Comparison of ENCODE assay signal across 17 cellular contexts in the genomic region with DNA sequence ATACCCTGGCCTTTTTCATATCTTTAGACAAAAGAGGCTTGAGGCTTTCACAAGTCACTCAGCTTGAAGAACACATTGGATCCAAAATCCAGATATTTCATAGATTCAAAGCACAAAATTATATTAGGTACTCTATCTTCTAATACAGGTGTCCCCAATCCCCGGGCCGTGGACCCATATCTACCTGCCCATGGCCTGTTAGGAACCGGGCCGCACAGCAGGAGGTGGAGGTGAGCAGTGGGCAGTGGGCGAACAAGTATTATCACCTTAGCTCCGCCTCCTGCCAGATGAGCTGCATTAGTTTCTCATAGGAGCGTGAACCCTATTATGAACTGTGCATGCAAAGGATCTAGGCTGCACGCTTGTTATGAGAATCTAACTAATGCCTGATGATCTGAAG. TPM values are rescaled to one million over a fixed set of nuclear protein-coding genes. Genes with fewer than 3 reads are reported as not detected.
DNase-seq lines count a peak whose midpoint lies in the region; ATAC-seq and TF ChIP-seq lines count a peak whose summit lies in the region.
"Had no signal": no experiment of that assay in that cellular context is flagged by ENCODE, and none has a peak within 500 bp of the region (broad histone marks: within the 10 kb centered on the region; RNA-seq: fewer than 3 reads in every experiment).

No MANE protein-coding gene starts in this region.

- intact Hi-C loops in Right ventricle myocardium inferior (cut with DNase I) = no loop called here
- intact Hi-C loops in left cardiac atrium (cut with DNase I) = no loop called here
- intact Hi-C loops in MCF 10A (cut with micrococcal nuclease) = no loop called here

- POLR2A ChIA-PET in MCF 10A (lab: Yijun Ruan, JAX) = no interaction called here

- H3K27ac Mint-ChIP-seq in chondrocyte (ENCODE audit: unreplicated experiment) (no peak overlapping the region), MCF 10A (ENCODE audit: low read depth, unreplicated experiment) (no peak overlapping the region)
- H3K27ac Mint-ChIP-seq: B cell; CD4-positive, CD25-positive, alpha-beta regulatory T cell; CD8-positive, alpha-beta T cell had no signal

- BruUV-seq in MCF 10A (replicated peaks; lab: Mats Ljungman, UMichigan) = no TSS peak

- H3K9me3 Mint-ChIP-seq in chondrocyte (ENCODE audit: low read depth) = no peaks in the 10 kb centered on the region
- no peaks in the 10 kb centered on the region for H3K9me3 Mint-ChIP-seq in MCF 10A (ENCODE audit: unreplicated experiment)
- H3K9me3 Mint-ChIP-seq: CD4-positive, CD25-positive, alpha-beta regulatory T cell; CD8-positive, alpha-beta T cell had no signal

- ATAC-seq in Right ventricle myocardium inferior (no peak), left cardiac atrium (no peak)
- ATAC-seq: CD8-positive, alpha-beta T cell had no signal

- H3K4me1 Mint-ChIP-seq in chondrocyte (ENCODE audit: low read depth) = no peaks in the 10 kb centered on the region
- H3K4me1 Mint-ChIP-seq in MCF 10A (ENCODE audit: insufficient read depth, unreplicated experiment) = no peaks in the 10 kb centered on the region

- H3K36me3 Mint-ChIP-seq in chondrocyte (ENCODE audit: low read depth) (no peaks in the 10 kb centered on the region), MCF 10A (ENCODE audit: insufficient read depth, unreplicated experiment) (no peaks in the 10 kb centered on the region)
- H3K36me3 Mint-ChIP-seq: CD4-positive, CD25-positive, alpha-beta regulatory T cell; CD8-positive, alpha-beta T cell had no signal

- CTCF ChIA-PET in MCF 10A (lab: Yijun Ruan, JAX) = interaction anchor here (0.6 to 1.0 kb wide), 3 partner anchors 179 to 1632 kb away, joined by 3 read pairs; no protein-coding TSS in a partner anchor

- TF ChIP-seq CTCF in chondrocyte (IDR thresholded peaks at IDR 0.05) = no peak
- TF ChIP-seq CTCF in MCF 10A (IDR thresholded peaks at IDR 0.05; ENCODE audit: unreplicated experiment) = no peak

- DNase-seq in NCI-H146 (lab: John Stamatoyannopoulos, UW) (peak; percentile 8), NCI-H146 treated with DMSO at 0.1 percent for 48 hours (lab: John Stamatoyannopoulos, UW; ENCODE audit: unreplicated experiment) (no peak), Right ventricle myocardium inferior (ENCODE audit: missing footprints) (peak; percentile 59), left cardiac atrium (no peak), chondrocyte (ENCODE audit: low spot score) (peak; percentile 70), NCI-H510A (lab: John Stamatoyannopoulos, UW) (no peak), MCF 10A (ENCODE audit: unreplicated experiment) (no peak)
- DNase-seq: Caco-2; CD4-positive, CD25-positive, alpha-beta regulatory T cell; CD8-positive, alpha-beta T cell; DMS153; DND-41; H7; HCEC 1CT had no signal

- H3K4me3 Mint-ChIP-seq in chondrocyte (ENCODE audit: unreplicated experiment) (no peak overlapping the region), MCF 10A (ENCODE audit: unreplicated experiment) (no peak overlapping the region)
- H3K4me3 Mint-ChIP-seq: B cell; CD4-positive, CD25-positive, alpha-beta regulatory T cell; CD8-positive, alpha-beta T cell had no signal

- H3K27me3 Mint-ChIP-seq in chondrocyte (ENCODE audit: low read depth) = peaks cover 30% of the 10 kb centered on the region
- H3K27me3 Mint-ChIP-seq in MCF 10A (ENCODE audit: insufficient read depth, unreplicated experiment) = no peaks in the 10 kb centered on the region

RNA-seq across cellular contexts. Expression of gene YIPF7, which starts 18.7 kb away (rescaled TPM):
- total RNA-seq in Right ventricle myocardium inferior (1.4 TPM), left cardiac atrium (1 to 10 TPM; 1.4 to 2.0 TPM), chondrocyte (not detected in 3 replicates), MCF 10A (2022) (0.49 TPM in 1 of 2 replicates, not detected in the other)
- total RNA-seq: B cell; Caco-2; CD4-positive, CD25-positive, alpha-beta regulatory T cell; CD8-positive, alpha-beta T cell; GM23248; H1; H7 had no signal

RNA-seq across cellular contexts. Expression of gene GUF1, which starts 45.5 kb away (rescaled TPM):
- total RNA-seq in Right ventricle myocardium inferior (21.9 TPM), left cardiac atrium (10 to 100 TPM; 16.5 to 17.1 TPM), chondrocyte (14.1 to 17.8 TPM (median 14.1 TPM) in 3 replicates), MCF 10A (2022) (50.2 and 51.7 TPM in 2 replicates)

Comparison
In these comparisons a context has a peak if more than half of its experiments do, and no peak if none do; other contexts are left out.
1. DNase-seq: peak in NCI-H146 (single experiment), Right ventricle myocardium inferior (single experiment) and chondrocyte (single experiment); none in NCI-H146 treated with DMSO at 0.1 percent for 48 hours (single experiment), left cardiac atrium (single experiment), NCI-H510A (single experiment) and MCF 10A (single experiment).